Comparison of ENCODE assay signal across 1 cellular context in the genomic region with DNA sequence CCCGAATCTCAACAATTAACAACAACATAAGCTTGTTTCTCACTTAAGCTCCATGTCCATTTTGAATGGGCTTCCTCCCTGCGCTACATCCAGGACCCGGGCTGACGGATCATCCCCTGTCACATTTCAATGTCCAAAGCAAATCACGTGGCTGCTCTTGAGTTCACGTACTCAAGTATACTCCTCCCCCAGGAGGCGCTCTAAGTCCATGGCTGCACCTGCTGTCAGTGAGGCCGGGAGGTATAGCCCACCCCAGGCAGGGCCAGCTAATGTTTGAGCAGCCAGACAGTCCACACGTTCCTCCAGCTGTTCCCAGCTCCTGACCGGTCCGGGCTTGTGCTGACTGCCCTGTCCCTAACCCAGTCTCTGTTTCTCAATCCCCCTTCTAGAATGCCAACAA.
TF ChIP-seq lines count a peak whose summit lies in the region.

No MANE protein-coding gene starts in this region.

TF ChIP-seq in HEK293, 187 proteins besides CTCF, POLR2A, EP300 and RAD21 (continued from another document):
- peak; percentile 50 for TF ChIP-seq ZBTB17 (tag by site-specific recombination; IDR thresholded peaks at IDR 0.05)
- no peak for TF ChIP-seq FEZF1 (tag by site-specific recombination; IDR thresholded peaks at IDR 0.05)
- TF ChIP-seq BCL11A (tag by site-specific recombination; IDR thresholded peaks at IDR 0.05; ENCODE audit: low read depth) = no peak
- no peak for TF ChIP-seq YY2 (tag by site-specific recombination; IDR thresholded peaks at IDR 0.05)
- no peak for TF ChIP-seq ZNF239 (tag by site-specific recombination; IDR thresholded peaks at IDR 0.05)
- no peak for TF ChIP-seq ZNF529 (tag by site-specific recombination; IDR thresholded peaks at IDR 0.05; ENCODE audit: insufficient replicate concordance)
- TF ChIP-seq TCF7L2 (IDR thresholded peaks at IDR 0.05; ENCODE audit: borderline replicate concordance, low read depth, low read length) = no peak
- TF ChIP-seq ZNF629 (tag by site-specific recombination; IDR thresholded peaks at IDR 0.05) = no peak
- TF ChIP-seq ZSCAN30 (tag by site-specific recombination; IDR thresholded peaks at IDR 0.05) = 0 out of 2 replicates have a peak, but pooled peaks have one; percentile 39
- no peak for TF ChIP-seq SETDB1 (IDR thresholded peaks at IDR 0.05; ENCODE audit: insufficient read length, low read length)
- TF ChIP-seq ZNF423 (tag by site-specific recombination; IDR thresholded peaks at IDR 0.05) = no peak
- no peak for TF ChIP-seq ZNF623 (tag by site-specific recombination; IDR thresholded peaks at IDR 0.05)
- TF ChIP-seq ZNF26 (tag by site-specific recombination; IDR thresholded peaks at IDR 0.05) = no peak
- TF ChIP-seq KLF1 (tag by site-specific recombination; IDR thresholded peaks at IDR 0.05) = no peak
- no peak for TF ChIP-seq ZNF211 (tag by site-specific recombination; IDR thresholded peaks at IDR 0.05; ENCODE audit: low read depth)
- TF ChIP-seq PRDM4 (tag by site-specific recombination; IDR thresholded peaks at IDR 0.05) = no peak
- TF ChIP-seq GLIS2 (tag by site-specific recombination; IDR thresholded peaks at IDR 0.05) = 0 out of 2 replicates have a peak, but pooled peaks have one; percentile 20
- TF ChIP-seq ZNF580 (tag by site-specific recombination; IDR thresholded peaks at IDR 0.05) = 0 out of 2 replicates have a peak, but pooled peaks have one; percentile 35
- TF ChIP-seq INSM2 (tag by site-specific recombination; IDR thresholded peaks at IDR 0.05) = no peak
